ENCODE assay signal across 1 cellular context in the genomic region with DNA sequence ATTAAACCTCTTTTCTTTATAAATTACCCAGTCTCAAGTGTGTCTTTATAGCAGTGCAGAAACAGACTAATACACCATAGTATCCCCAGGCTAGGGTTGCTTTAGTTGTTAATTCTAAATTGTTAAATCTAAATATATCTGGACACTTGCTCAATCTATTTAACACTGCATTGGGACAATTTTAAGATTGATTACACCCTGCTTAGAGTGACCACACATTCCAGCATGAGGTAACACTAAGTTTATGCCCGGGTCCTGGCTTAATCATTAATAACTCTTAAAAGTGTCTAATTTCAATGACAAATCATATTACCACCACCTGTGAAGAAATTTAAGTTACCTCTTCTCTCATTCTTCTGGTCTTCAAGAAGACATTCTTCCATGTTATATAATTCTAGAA.
TF ChIP-seq lines count a peak whose summit lies in the region.

No MANE protein-coding gene starts in this region.

TF ChIP-seq in HepG2, 621 proteins besides CTCF, POLR2A, EP300 and RAD21 (continued from another document):
- TF ChIP-seq ARNT2 (CRISPR knock-in tag; IDR thresholded peaks at IDR 0.05; ENCODE audit: low read depth) (no peak), HDAC6 (IDR thresholded peaks at IDR 0.05; ENCODE audit: low read depth, low read length) (no peak), RBFOX2 (IDR thresholded peaks at IDR 0.05; ENCODE audit: low read depth, low read length) (no peak), KLF15 (CRISPR knock-in tag; IDR thresholded peaks at IDR 0.05; ENCODE audit: borderline replicate concordance) (no peak), ZNF12 (CRISPR knock-in tag; IDR thresholded peaks at IDR 0.05) (no peak), ZNF292 (CRISPR knock-in tag; IDR thresholded peaks at IDR 0.05; ENCODE audit: borderline replicate concordance, low read depth) (no peak), GMEB2 (CRISPR knock-in tag; IDR thresholded peaks at IDR 0.05; ENCODE audit: low read depth) (no peak)
- TF ChIP-seq, protein P1, sequence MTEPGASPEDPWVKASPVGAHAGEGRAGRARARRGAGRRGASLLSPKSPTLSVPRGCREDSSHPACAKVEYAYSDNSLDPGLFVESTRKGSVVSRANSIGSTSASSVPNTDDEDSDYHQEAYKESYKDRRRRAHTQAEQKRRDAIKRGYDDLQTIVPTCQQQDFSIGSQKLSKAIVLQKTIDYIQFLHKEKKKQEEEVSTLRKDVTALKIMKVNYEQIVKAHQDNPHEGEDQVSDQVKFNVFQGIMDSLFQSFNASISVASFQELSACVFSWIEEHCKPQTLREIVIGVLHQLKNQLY (CRISPR knock-in tag; IDR thresholded peaks at IDR 0.05) = no peak
